12 cellular contexts compared by ENCODE assay signal in genomic region chr15:77798151-77798550, GRCh38.
DNase-seq lines count a peak whose midpoint lies in the region; ATAC-seq and TF ChIP-seq lines count a peak whose summit lies in the region.
"Had no signal": no experiment of that assay in that cellular context is flagged by ENCODE, and none has a peak within 500 bp of the region (broad histone marks: within the 10 kb centered on the region; RNA-seq: fewer than 3 reads in every experiment).

No MANE protein-coding gene starts in this region.

- no peak for ATAC-seq in GM19452 (IDR thresholded peaks at IDR 0.05; ENCODE audit: unreplicated experiment)

- H3K4me2 ChIP-seq in DOHH2 (ENCODE audit: low read length), result peak overlapping the region; percentile 53; the same call in 1 of the 2 replicates

- no peak overlapping the region for H3K27ac ChIP-seq in DOHH2 (ENCODE audit: low read depth, low read length)

- TF ChIP-seq CTCF in DOHH2 (IDR thresholded peaks at IDR 0.05; ENCODE audit: low read depth, low read length, poor library complexity, severe bottlenecking), result no peak

- peak overlapping the region; percentile 27; the same call in 1 of the 2 replicates for H3K4me3 ChIP-seq in DOHH2 (ENCODE audit: low read length)

- H3F3A ChIP-seq in DOHH2 (ENCODE audit: control insufficient read depth, insufficient read depth), result peaks cover 4% of the 10 kb centered on the region

- peaks cover 20% of the 10 kb centered on the region for H3K4me1 ChIP-seq in DOHH2 (ENCODE audit: control insufficient read depth, low read length)

- H3K9me2 ChIP-seq in DOHH2 (replicated peaks; ENCODE audit: control insufficient read depth, low read length), result no peaks in the 10 kb centered on the region

- no peaks in the 10 kb centered on the region for H4K20me1 ChIP-seq in DOHH2 (ENCODE audit: control insufficient read depth, insufficient read depth, low read depth, low read length)

- no peaks in the 10 kb centered on the region for H3K36me3 ChIP-seq in DOHH2 (ENCODE audit: control insufficient read depth, low read length)

- DNase-seq in NCI-H2029 (lab: John Stamatoyannopoulos, UW), result peak; percentile 34
- DNase-seq in NCI-H2029 treated with DMSO at 0.1 percent for 48 hours (lab: John Stamatoyannopoulos, UW), result no peak
- peak; percentile 91 for DNase-seq in cerebellum (ENCODE audit: low spot score)
- peak; percentile 24 for DNase-seq in pons (ENCODE audit: low spot score)
- DNase-seq in central memory CD4-positive, alpha-beta T cell, result no peak
- DNase-seq in NCI-H524 treated with DMSO at 0.1 percent for 48 hours (lab: John Stamatoyannopoulos, UW), result no peak
- DNase-seq: EL, NCI-H1417 treated with DMSO at 0.1 percent for 48 hours, NCI-H510A treated with DMSO at 0.1 percent for 48 hours, SHP77 treated with DMSO at 0.1 percent for 48 hours had no signal

- no peaks in the 10 kb centered on the region for H3K79me2 ChIP-seq in DOHH2 (ENCODE audit: control insufficient read depth, low read length)

- no peaks in the 10 kb centered on the region for H3K9me3 ChIP-seq in DOHH2 (ENCODE audit: control insufficient read depth, insufficient read depth, low read length)

- no peaks in the 10 kb centered on the region for H3K27me3 ChIP-seq in DOHH2 (ENCODE audit: control insufficient read depth, low read length)

Comparison
In these comparisons a context has a peak if more than half of its experiments do, and no peak if none do; other contexts are left out.
1. DNase-seq: peak in NCI-H2029 (single experiment), cerebellum (single experiment) and pons (single experiment); none in NCI-H2029 treated with DMSO at 0.1 percent for 48 hours (single experiment), central memory CD4-positive, alpha-beta T cell (single experiment) and NCI-H524 treated with DMSO at 0.1 percent for 48 hours (single experiment).